ENCODE assay signal across 19 cellular contexts in the genomic region with DNA sequence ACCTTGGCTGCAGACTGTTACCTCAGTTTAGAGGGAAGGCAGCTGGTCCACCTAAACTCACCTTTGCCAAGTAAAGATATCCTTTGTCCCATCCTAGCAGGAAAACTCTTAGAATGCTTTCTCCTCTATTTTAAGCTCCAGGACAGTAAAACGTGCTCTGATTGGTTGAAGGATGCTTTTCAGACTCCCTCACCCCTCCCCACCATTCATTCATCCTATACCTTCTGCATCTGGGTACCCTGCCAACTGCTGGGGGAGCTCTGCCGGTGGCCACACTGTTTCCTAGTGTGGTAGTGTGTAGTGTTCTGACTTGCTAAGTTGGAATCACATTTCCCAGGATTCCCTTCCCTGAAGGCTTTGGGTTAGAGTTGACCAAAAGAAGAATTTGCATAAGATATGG. TPM values are rescaled to one million over a fixed set of nuclear protein-coding genes. Genes with fewer than 3 reads are reported as not detected.
"Had no signal": no experiment of that assay in that cellular context is flagged by ENCODE, and none has a peak within 500 bp of the region (broad histone marks: within the 10 kb centered on the region; RNA-seq: fewer than 3 reads in every experiment).

No MANE protein-coding gene starts in this region.

- ATAC-seq: esophagus mucosa; stimulated activated naive CD8-positive, alpha-beta T cell treated with anti-CD3 and anti-CD28 coated beads, Interleukin-15, Interleukin-2, amounts not matched to agents 100 U/mL and 50 U/mL, for 24 hours had no signal

- H3K9me3 ChIP-seq: colonic mucosa, left ventricle myocardium inferior, lower lobe of right lung, suprapubic skin, thyroid gland, upper lobe of right lung, vagina had no signal

- H3K27ac ChIP-seq: colonic mucosa, left ventricle myocardium inferior, lower lobe of right lung, suprapubic skin, thyroid gland, upper lobe of right lung, vagina had no signal

- H3K36me3 Mint-ChIP-seq: immature natural killer cell; memory B cell; natural killer cell treated with Interleukin-12 subunit alpha and Interleukin-12 subunit beta and Interleukin-15 and Interleukin-18, amount 100 ng/mL, for 72 hours had no signal

- H3K4me3 ChIP-seq: colonic mucosa, left ventricle myocardium inferior, lower lobe of right lung, smooth muscle cell, suprapubic skin, thyroid gland, upper lobe of right lung, vagina had no signal

- H3K27me3 Mint-ChIP-seq: memory B cell had no signal

- H3K4me2 ChIP-seq: smooth muscle cell had no signal

- H3K36me3 ChIP-seq: colonic mucosa, left ventricle myocardium inferior, lower lobe of right lung, suprapubic skin, thyroid gland, upper lobe of right lung, vagina had no signal

- DNase-seq: colonic mucosa; dermis blood vessel endothelial cell; effector CD4-positive, alpha-beta T cell; immature natural killer cell; left cardiac atrium; left ventricle myocardium inferior; lower lobe of right lung; right cardiac atrium; stimulated activated CD4-positive, alpha-beta T cell treated with anti-CD3 and anti-CD28 coated beads, Interleukin-2, amount 100 ng/mL, for 48 hours; stimulated activated naive CD8-positive, alpha-beta T cell treated with anti-CD3 and anti-CD28 coated beads, Interleukin-15, Interleukin-2, amounts not matched to agents 100 U/mL and 50 U/mL, for 24 hours; thyroid gland; upper lobe of right lung had no signal

- H3K27ac Mint-ChIP-seq: immature natural killer cell; memory B cell; natural killer cell treated with Interleukin-12 subunit alpha and Interleukin-12 subunit beta and Interleukin-15 and Interleukin-18, amount 100 ng/mL, for 72 hours had no signal

- H3K9me3 Mint-ChIP-seq: immature natural killer cell; memory B cell; natural killer cell treated with Interleukin-12 subunit alpha and Interleukin-12 subunit beta and Interleukin-15 and Interleukin-18, amount 100 ng/mL, for 72 hours had no signal

- H3K4me3 Mint-ChIP-seq: immature natural killer cell; memory B cell; natural killer cell treated with Interleukin-12 subunit alpha and Interleukin-12 subunit beta and Interleukin-15 and Interleukin-18, amount 100 ng/mL, for 72 hours had no signal

- H3K4me1 Mint-ChIP-seq: immature natural killer cell, memory B cell had no signal

- H3K27me3 ChIP-seq: suprapubic skin, thyroid gland, upper lobe of right lung, vagina had no signal

- H3K4me1 ChIP-seq: colonic mucosa, left ventricle myocardium inferior, lower lobe of right lung, suprapubic skin, thyroid gland, upper lobe of right lung, vagina had no signal

RNA-seq across cellular contexts. Expression of gene PCYT1B, which starts 26.3 kb away (rescaled TPM):
- total RNA-seq: glomerular endothelial cell; natural killer cell treated with Interleukin-12 subunit alpha and Interleukin-12 subunit beta and Interleukin-15 and Interleukin-18, amount 100 ng/mL, for 72 hours; vagina had no signal
